In the genomic region with DNA sequence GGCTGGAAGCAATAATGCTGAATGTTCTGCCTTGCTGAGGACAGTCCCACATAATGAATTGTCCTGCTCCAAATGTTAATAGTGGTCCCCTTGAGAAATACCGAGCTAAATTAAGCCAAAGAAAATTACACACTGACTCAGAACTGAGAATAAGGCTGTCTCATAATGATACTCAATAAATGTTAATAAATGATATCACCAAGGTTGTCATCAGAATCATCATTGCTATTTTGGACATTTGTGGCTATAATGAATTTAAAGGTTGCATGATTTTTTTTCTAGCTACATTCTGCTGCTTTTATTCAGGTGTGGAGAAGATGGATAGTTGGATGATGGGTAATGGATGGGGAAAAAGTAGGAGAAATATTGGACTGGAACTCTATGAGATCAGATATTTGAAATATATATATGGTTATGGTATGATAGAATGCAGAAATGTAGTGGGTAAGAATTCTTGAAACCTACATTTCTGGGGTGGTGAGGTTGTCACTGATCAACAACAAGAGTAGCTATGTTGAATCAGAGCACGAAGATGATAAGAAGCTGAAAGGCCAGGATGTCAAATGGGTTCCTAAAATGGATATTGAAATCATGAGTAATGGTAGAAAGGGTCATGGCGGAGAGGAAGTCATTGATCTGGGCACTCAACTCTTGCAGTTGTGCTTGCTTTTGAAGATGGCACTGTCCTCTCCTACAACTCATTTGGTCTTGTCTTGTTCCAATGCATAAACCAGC, we compare ENCODE assay signal across 22 cellular contexts.
"Had no signal": no experiment of that assay in that cellular context is flagged by ENCODE, and none has a peak within 500 bp of the region (broad histone marks: within the 10 kb centered on the region; RNA-seq: fewer than 3 reads in every experiment).

No MANE protein-coding gene starts in this region.

- H3K27ac ChIP-seq: breast epithelium, left lung, spleen, stomach, suprapubic skin, tibial nerve, WERI-Rb-1 had no signal

- H3K4me3 Mint-ChIP-seq: activated naive CD8-positive, alpha-beta T cell; activated T-helper 1 cell treated with anti-CD3 and anti-CD28 coated beads, Interleukin-12 subunit alpha, Interleukin-12 subunit beta, Interleukin-2, Interleukin-4 antibody, amounts not matched to agents 30 ng/mL and 10 ng/mL and 1 ng/mL, durations not matched to agents 14 hours and 24 hours and 36 hours; central memory CD8-positive, alpha-beta T cell; T-helper 2 cell treated with Interferon-gamma antibody and Interleukin-4, amounts not matched to agents 5 μg/mL and 100 μg/mL, for 36 hours had no signal

- H3K4me1 ChIP-seq: breast epithelium, spleen, stomach, suprapubic skin, tibial nerve had no signal

- H3K27me3 Mint-ChIP-seq: activated naive CD8-positive, alpha-beta T cell; naive thymus-derived CD4-positive, alpha-beta T cell had no signal

- H3K4me3 ChIP-seq: breast epithelium, left lung, lung, spleen, stomach, suprapubic skin, tibial nerve had no signal

- H3K9me3 ChIP-seq: breast epithelium, left lung, spleen, stomach, suprapubic skin, tibial nerve had no signal

- H3K36me3 ChIP-seq: breast epithelium, left lung, spleen, stomach, suprapubic skin, tibial nerve, WERI-Rb-1 had no signal

- H3K4me1 Mint-ChIP-seq: central memory CD8-positive, alpha-beta T cell had no signal

- ATAC-seq: left lung; naive thymus-derived CD4-positive, alpha-beta T cell had no signal

- DNase-seq: activated CD4-positive, alpha-beta T cell treated with anti-CD3 and anti-CD28 coated beads, Interleukin-2, amount 50 U/mL, for 48 hours; activated gamma-delta T cell treated with Interleukin-2 at 50 U/mL for 16 hours; amniotic stem cell; effector memory CD4-positive, alpha-beta T cell; foreskin melanocyte; kidney glomerular epithelial cell; left lung; naive thymus-derived CD4-positive, alpha-beta T cell; retina; spleen; stimulated activated CD4-positive, alpha-beta T cell treated with anti-CD3 and anti-CD28 coated beads, Interleukin-4, amount 100 ng/mL, for 24 hours; stomach; WERI-Rb-1 had no signal

- H3K36me3 Mint-ChIP-seq: activated naive CD8-positive, alpha-beta T cell had no signal

- H3K27ac Mint-ChIP-seq: activated naive CD8-positive, alpha-beta T cell; activated T-helper 1 cell treated with anti-CD3 and anti-CD28 coated beads, Interleukin-12 subunit alpha, Interleukin-12 subunit beta, Interleukin-2, Interleukin-4 antibody, amounts not matched to agents 30 ng/mL and 10 ng/mL and 1 ng/mL, durations not matched to agents 14 hours and 24 hours and 36 hours; naive thymus-derived CD4-positive, alpha-beta T cell; progenitor cell of endocrine pancreas; T-helper 2 cell treated with Interferon-gamma antibody and Interleukin-4, amounts not matched to agents 5 μg/mL and 100 μg/mL, for 36 hours had no signal

- H3K27me3 ChIP-seq: breast epithelium, spleen, stomach, suprapubic skin had no signal

- H3K9me3 Mint-ChIP-seq: activated T-helper 1 cell treated with anti-CD3 and anti-CD28 coated beads, Interleukin-12 subunit alpha, Interleukin-12 subunit beta, Interleukin-2, Interleukin-4 antibody, amounts not matched to agents 30 ng/mL and 10 ng/mL and 1 ng/mL, durations not matched to agents 14 hours and 24 hours and 36 hours; central memory CD8-positive, alpha-beta T cell; T-helper 2 cell treated with Interferon-gamma antibody and Interleukin-4, amounts not matched to agents 5 μg/mL and 100 μg/mL, for 36 hours had no signal
